In genomic region chr5:77015938-77016569, GRCh38 we compare ENCODE assay signal across 9 cellular contexts. TPM values are rescaled to one million over a fixed set of nuclear protein-coding genes. Genes with fewer than 3 reads are reported as not detected.
DNase-seq lines count a peak whose midpoint lies in the region; ATAC-seq lines count a peak whose summit lies in the region.
"Had no signal": no experiment of that assay in that cellular context is flagged by ENCODE, and none has a peak within 500 bp of the region (broad histone marks: within the 10 kb centered on the region; RNA-seq: fewer than 3 reads in every experiment).

No MANE protein-coding gene starts in this region.

- no peak overlapping the region for H4K8ac ChIP-seq in neuronal stem cell (ENCODE audit: low read depth, low read length)

- no peak overlapping the region for H2BK5ac ChIP-seq in neuronal stem cell (ENCODE audit: low read length)

- no peaks in the 10 kb centered on the region for H3K79me1 ChIP-seq in neuronal stem cell (ENCODE audit: low read depth, low read length)

- peak; percentile 1 for DNase-seq in NCI-H146 (lab: John Stamatoyannopoulos, UW)
- DNase-seq in NCI-H146 treated with DMSO at 0.1 percent for 48 hours (lab: John Stamatoyannopoulos, UW; ENCODE audit: unreplicated experiment): no peak
- DNase-seq in NCI-H524 (lab: John Stamatoyannopoulos, UW): peak; percentile 4 to 55
- DNase-seq in dermis blood vessel endothelial cell: peak; percentile 76
- DNase-seq in neuronal stem cell (ENCODE audit: low spot score): peak; percentile 4
- no peak for DNase-seq in H7

- H3K9ac ChIP-seq in neuronal stem cell (ENCODE audit: low read depth, low read length, poor library complexity): no peak overlapping the region
- H3K9ac ChIP-seq: BLaER1 had no signal

- H2BK15ac ChIP-seq in neuronal stem cell (ENCODE audit: low read length): no peak overlapping the region

- no peak overlapping the region for H3K4me2 ChIP-seq in neuronal stem cell (ENCODE audit: insufficient read depth, low read length, poor library complexity, severe bottlenecking)
- H3K4me2 ChIP-seq: BLaER1 had no signal

- H3K36me3 ChIP-seq in neuronal stem cell (replicated peaks in 1 of 2; ENCODE audit: control insufficient read depth in 2 of 2, insufficient read depth in 2 of 2, low read length in 2 of 2): no peaks in the 10 kb centered on the region
- H3K36me3 ChIP-seq in H7 (replicated peaks; ENCODE audit: control insufficient read depth, insufficient read depth, low read length): no peaks in the 10 kb centered on the region
- H3K36me3 ChIP-seq: BLaER1 had no signal

- H3K18ac ChIP-seq in neuronal stem cell (ENCODE audit: low read length): no peak overlapping the region

- H2BK12ac ChIP-seq in neuronal stem cell (ENCODE audit: low read length): no peak overlapping the region

- no CpG with 5 or more reads among the region's 3 CpGs for WGBS in neuronal stem cell (ENCODE audit: extremely low coverage in 2 of 2, insufficient read length in 2 of 2, insufficient replicate concordance in 1 of 2), 2 donors

- no peak overlapping the region for H3K27ac ChIP-seq in neuronal stem cell (replicated peaks; ENCODE audit: low read length)
- H3K27ac ChIP-seq: BLaER1 had no signal

- H2BK120ac ChIP-seq in neuronal stem cell (ENCODE audit: low read depth, low read length): no peak overlapping the region

- H3K9me3 ChIP-seq in neuronal stem cell (replicated peaks in 1 of 2; ENCODE audit: control insufficient read depth in 2 of 2, insufficient read depth in 1 of 2, low read depth in 1 of 2, low read length in 2 of 2): no peaks in the 10 kb centered on the region
- H3K9me3 ChIP-seq: BLaER1 had no signal

- H3K27me3 ChIP-seq in neuronal stem cell (ENCODE audit: control insufficient read depth in 3 of 3, insufficient read depth in 3 of 3, low read depth in 1 of 3, low read length in 3 of 3) (peaks cover 0 to 12% (median 0%) of the 10 kb centered on the region in 3 experiments), H7 (ENCODE audit: control insufficient read depth, insufficient read depth, low read length) (no peaks in the 10 kb centered on the region)
- H3K27me3 ChIP-seq: BLaER1 had no signal

- no peak overlapping the region for H3K23ac ChIP-seq in neuronal stem cell (ENCODE audit: low read depth, low read length, poor library complexity)

- ATAC-seq in GM18861 (IDR thresholded peaks at IDR 0.05; ENCODE audit: unreplicated experiment) (no peak), HG03439 (IDR thresholded peaks at IDR 0.05; ENCODE audit: unreplicated experiment) (no peak)

- H2AFZ ChIP-seq in neuronal stem cell (ENCODE audit: low read length): no peak overlapping the region

- H3K4me1 ChIP-seq in neuronal stem cell (ENCODE audit: control insufficient read depth in 2 of 2, insufficient read depth in 1 of 2, low read depth in 1 of 2, low read length in 2 of 2): no peaks in the 10 kb centered on the region
- H3K4me1 ChIP-seq: BLaER1 had no signal

- H3K14ac ChIP-seq in neuronal stem cell (ENCODE audit: low read length): no peak overlapping the region

- no peak overlapping the region for H3K4ac ChIP-seq in neuronal stem cell (ENCODE audit: low read length)

- H4K91ac ChIP-seq in neuronal stem cell (ENCODE audit: low read depth, low read length, poor library complexity): no peak overlapping the region

- H3K4me3 ChIP-seq in neuronal stem cell (ENCODE audit: low read length in 2 of 2) (no peak overlapping the region), H7 (ENCODE audit: insufficient read depth, low read depth, low read length) (no peak overlapping the region)
- H3K4me3 ChIP-seq: BLaER1 had no signal

- no peak overlapping the region for H2AK5ac ChIP-seq in neuronal stem cell (ENCODE audit: low read depth, low read length)

RNA-seq across cellular contexts. Expression of gene AGGF1, which starts 14.2 kb away (rescaled TPM):
- total RNA-seq in dermis blood vessel endothelial cell: 26.7 and 33.8 TPM in 2 replicates
- polyA plus RNA-seq in neuronal stem cell (2013, experiment 1 of 2): 22.6 TPM
- polyA plus RNA-seq in neuronal stem cell (2013, experiment 2 of 2): 23.7 TPM
- 17.8 and 24.5 TPM in 2 replicates for total RNA-seq in H7 (2014; rRNA removed; shearing (Covaris generic))

Comparison
In these comparisons a context has a peak if more than half of its experiments do, and no peak if none do; other contexts are left out.
1. DNase-seq: peak in NCI-H146 (single experiment), NCI-H524 (2 of 2), dermis blood vessel endothelial cell (single experiment) and neuronal stem cell (single experiment); none in NCI-H146 treated with DMSO at 0.1 percent for 48 hours (single experiment) and H7 (single experiment).